11 cellular contexts compared by ENCODE assay signal in genomic region chr10:124686707-124687376, GRCh38. TPM values are rescaled to one million over a fixed set of nuclear protein-coding genes. Genes with fewer than 3 reads are reported as not detected.
DNase-seq lines count a peak whose midpoint lies in the region; ATAC-seq, FAIRE-seq and TF ChIP-seq lines count a peak whose summit lies in the region.
"Had no signal": no experiment of that assay in that cellular context is flagged by ENCODE, and none has a peak within 500 bp of the region (broad histone marks: within the 10 kb centered on the region; RNA-seq: fewer than 3 reads in every experiment).

No MANE protein-coding gene starts in this region.

- FAIRE-seq in HepG2 (lab: Jason Lieb, UNC) = no peak
- FAIRE-seq: bronchial epithelial cell had no signal

- no peak for TF ChIP-seq EP300 in HepG2 (IDR thresholded peaks at IDR 0.05; ENCODE audit: low read depth in 2 of 2, low read length in 2 of 2)
- no peak for TF ChIP-seq EP300 in HepG2 (CRISPR knock-in tag; IDR thresholded peaks at IDR 0.05; ENCODE audit: borderline replicate concordance)
- TF ChIP-seq EP300 in gastroesophageal sphincter (IDR thresholded peaks at IDR 0.05) = no peak

- no peaks in the 10 kb centered on the region for H4K20me1 ChIP-seq in HepG2 (ENCODE audit: insufficient read depth, low read length)

- H3K79me2 ChIP-seq in HepG2 (ENCODE audit: insufficient read depth, low read length) = no peaks in the 10 kb centered on the region

- peaks cover 59% of the 10 kb centered on the region for H3K4me1 Mint-ChIP-seq in activated CD4-positive, alpha-beta T cell treated with anti-CD3 and anti-CD28 coated beads, Interleukin-2, amount 10 ng/mL, durations not matched to agents 7 days and 5 days

- H3K27ac ChIP-seq in liver (ENCODE audit: low read depth in 1 of 2, low read length in 2 of 2) (peak overlapping the region; percentile 32 to 59), HepG2 (ENCODE audit: extremely low read length, insufficient read depth, low read length) (no peak overlapping the region), gastroesophageal sphincter (peak overlapping the region in 3 of 4 donors; percentile 34 to 51 (median 41))

- no TSS peak for BruUV-seq in HepG2 (replicated peaks; lab: Mats Ljungman, UMichigan)

- H3K9ac ChIP-seq in liver (ENCODE audit: low read depth in 1 of 2, low read length in 2 of 2) (no peak overlapping the region), HepG2 (ENCODE audit: insufficient read depth, low read depth, low read length) (no peak overlapping the region)

- no peak overlapping the region for H3K4me2 ChIP-seq in HepG2 (ENCODE audit: low read depth, low read length)

- H3K9me3 Mint-ChIP-seq in activated CD4-positive, alpha-beta T cell treated with anti-CD3 and anti-CD28 coated beads, Interleukin-2, amount 10 ng/mL, durations not matched to agents 7 days and 5 days = no peaks in the 10 kb centered on the region

- no peak for DNase-seq in HepG2 (ENCODE audit: low spot score)
- DNase-seq in occipital lobe (lab: John Stamatoyannopoulos, UW) = peak; percentile 67
- no peak for DNase-seq in NCI-H774 (lab: John Stamatoyannopoulos, UW)
- no peak for DNase-seq in central memory CD4-positive, alpha-beta T cell
- no peak for DNase-seq in COLO668 (lab: John Stamatoyannopoulos, UW; ENCODE audit: unreplicated experiment)
- no peak for DNase-seq in activated CD4-positive, alpha-beta T cell treated with anti-CD3 and anti-CD28 coated beads, Interleukin-2, amount 10 ng/mL, durations not matched to agents 7 days and 5 days
- DNase-seq: activated CD8-positive, alpha-beta T cell treated with anti-CD3 and anti-CD28 coated beads, Interleukin-2, amount 10 ng/mL, durations not matched to agents 7 days and 5 days; RPMI8226 had no signal

- WGBS in liver = 79% methylated on average over 12 of the region's 12 CpGs
- WGBS in HepG2 (ENCODE audit: low lambda C conversion rate) = 98% methylated on average over 12 of the region's 12 CpGs
- 65 to 66% methylated on average over 5 to 10 of the region's 12 CpGs for WGBS in gastroesophageal sphincter (ENCODE audit: low coverage in 1 of 2), 2 donors

- H3K36me3 ChIP-seq in liver (ENCODE audit: control insufficient read depth in 4 of 4, insufficient read depth in 3 of 4, low read depth in 1 of 4, low read length in 3 of 4) = peaks cover 0 to 3% (median 1%) of the 10 kb centered on the region in 4 donors
- peaks cover 13 to 34% of the 10 kb centered on the region in 2 experiments for H3K36me3 ChIP-seq in HepG2 (replicated peaks in 1 of 2; ENCODE audit: control insufficient read depth in 1 of 2, insufficient read depth in 2 of 2, low read length in 2 of 2)
- H3K36me3 ChIP-seq in gastroesophageal sphincter = peaks cover 0 to 19% of the 10 kb centered on the region in 2 donors

- no peak overlapping the region for H3K4me3 ChIP-seq in liver (ENCODE audit: low read depth in 1 of 3, low read length in 3 of 3)
- no peak overlapping the region for H3K4me3 ChIP-seq in HepG2 (replicated peaks in 1 of 3; ENCODE audit: insufficient read depth in 1 of 3, low read depth in 2 of 3, low read length in 3 of 3)
- H3K4me3 ChIP-seq in gastroesophageal sphincter = no peak overlapping the region

- intact Hi-C loops in HepG2 (cut with micrococcal nuclease; ENCODE audit: unreplicated experiment) = no loop called here

- POLR2A ChIA-PET in HepG2 (lab: Yijun Ruan, JAX) = no interaction called here
- POLR2A ChIA-PET in activated CD4-positive, alpha-beta T cell treated with anti-CD3 and anti-CD28 coated beads, Interleukin-2, amount 10 ng/mL, durations not matched to agents 7 days and 5 days (lab: Charles Lee) = no interaction called here

- no peak for ATAC-seq in HepG2
- peak; percentile 40 for ATAC-seq in gastroesophageal sphincter
- ATAC-seq: activated CD8-positive, alpha-beta T cell treated with anti-CD3 and anti-CD28 coated beads, Interleukin-2, amount 10 ng/mL, durations not matched to agents 7 days and 5 days had no signal

- TF ChIP-seq RAD21 in liver (IDR thresholded peaks at IDR 0.05) (peak in 1 of 2 donors; percentile 9), HepG2 (CRISPR knock-in tag; IDR thresholded peaks at IDR 0.05) (no peak)

- no peak overlapping the region for H3K27ac Mint-ChIP-seq in activated CD4-positive, alpha-beta T cell treated with anti-CD3 and anti-CD28 coated beads, Interleukin-2, amount 10 ng/mL, durations not matched to agents 7 days and 5 days

- H3K4me1 ChIP-seq in liver (ENCODE audit: control insufficient read depth in 4 of 4, insufficient read depth in 4 of 4, low read length in 3 of 4) (peaks cover 0 to 3% (median 1%) of the 10 kb centered on the region in 4 donors), HepG2 (ENCODE audit: insufficient read depth, low read length) (no peaks in the 10 kb centered on the region), gastroesophageal sphincter (peaks cover 0 to 45% (median 6%) of the 10 kb centered on the region in 3 donors)

- no peak overlapping the region for H2AFZ ChIP-seq in HepG2 (ENCODE audit: low read length)

- TF ChIP-seq CTCF in liver (IDR thresholded peaks at IDR 0.05; ENCODE audit: low read depth, low read length, missing input control) = no peak
- TF ChIP-seq CTCF in HepG2 (CRISPR knock-in tag; IDR thresholded peaks at IDR 0.05) = no peak
- TF ChIP-seq CTCF in gastroesophageal sphincter (IDR thresholded peaks at IDR 0.05) = no peak

- CTCF ChIA-PET in HepG2 (lab: Yijun Ruan, JAX; ENCODE audit: low intra/inter-chr PET ratio, low total read pairs) = no interaction called here
- CTCF ChIA-PET in activated CD4-positive, alpha-beta T cell treated with anti-CD3 and anti-CD28 coated beads, Interleukin-2, amount 10 ng/mL, durations not matched to agents 7 days and 5 days (lab: Charles Lee) = interaction anchor here (1.1 to 5.6 kb wide), 8 partner anchors 10 to 54 kb away, joined by 3 to 49 read pairs (median 12); no protein-coding TSS in a partner anchor

- no peak for TF ChIP-seq POLR2A in HepG2 (IDR thresholded peaks at IDR 0.05; ENCODE audit: insufficient read depth in 1 of 2, low read depth in 2 of 2, low read length in 2 of 2)
- TF ChIP-seq POLR2A in gastroesophageal sphincter (IDR thresholded peaks at IDR 0.05) = no peak

- in situ Hi-C loops in HepG2 (cut with HindIII; ENCODE audit: extremely low pct_ligation_motif_present, low pct_unique_long_range_greater_than_20kb) = no loop called here

- no peaks in the 10 kb centered on the region for H3K27me3 ChIP-seq in liver (ENCODE audit: control insufficient read depth in 4 of 4, insufficient read depth in 4 of 4, low read length in 3 of 4)
- H3K27me3 ChIP-seq in HepG2 (ENCODE audit: control insufficient read depth in 1 of 2, insufficient read depth in 2 of 2, low read length in 2 of 2) = no peaks in the 10 kb centered on the region
- H3K27me3 ChIP-seq in gastroesophageal sphincter = no peaks in the 10 kb centered on the region

- H3K9me3 ChIP-seq in liver (ENCODE audit: control insufficient read depth in 4 of 4, low read length in 3 of 4) (no peaks in the 10 kb centered on the region), HepG2 (ENCODE audit: low read length) (no peaks in the 10 kb centered on the region), gastroesophageal sphincter (no peaks in the 10 kb centered on the region)

- H3K4me3 Mint-ChIP-seq in activated CD4-positive, alpha-beta T cell treated with anti-CD3 and anti-CD28 coated beads, Interleukin-2, amount 10 ng/mL, durations not matched to agents 7 days and 5 days = no peak overlapping the region
- H3K4me3 Mint-ChIP-seq: activated CD8-positive, alpha-beta T cell treated with anti-CD3 and anti-CD28 coated beads, Interleukin-2, amount 10 ng/mL, durations not matched to agents 7 days and 5 days had no signal

- H3K27me3 Mint-ChIP-seq in activated CD4-positive, alpha-beta T cell treated with anti-CD3 and anti-CD28 coated beads, Interleukin-2, amount 10 ng/mL, durations not matched to agents 7 days and 5 days = no peaks in the 10 kb centered on the region

- peaks cover 51% of the 10 kb centered on the region for H3K36me3 Mint-ChIP-seq in activated CD4-positive, alpha-beta T cell treated with anti-CD3 and anti-CD28 coated beads, Interleukin-2, amount 10 ng/mL, durations not matched to agents 7 days and 5 days (ENCODE audit: low read depth)

TF ChIP-seq in liver, 16 proteins besides CTCF, POLR2A, EP300 and RAD21 (continues in another document):
- no peak for TF ChIP-seq MAX (IDR thresholded peaks at IDR 0.05)

TF ChIP-seq in HepG2, 621 proteins besides CTCF, POLR2A, EP300 and RAD21 (continues in another document):
- no peak for TF ChIP-seq ZNF773 (CRISPR knock-in tag; IDR thresholded peaks at IDR 0.05; ENCODE audit: borderline replicate concordance)
- no peak for TF ChIP-seq PHB2 (IDR thresholded peaks at IDR 0.05; ENCODE audit: partially characterized antibody)
- TF ChIP-seq THYN1 (CRISPR knock-in tag; IDR thresholded peaks at IDR 0.05; ENCODE audit: borderline replicate concordance, low read depth) = no peak
- no peak for TF ChIP-seq ZNF598 (CRISPR knock-in tag; IDR thresholded peaks at IDR 0.05; ENCODE audit: borderline replicate concordance)

RNA-seq across cellular contexts. Expression of gene FAM53B, which starts 57.3 kb away (rescaled TPM):
- total RNA-seq in liver (10 to 100 TPM; 10.2 to 24.0 TPM), HepG2 (2016; rRNA removed; fragmentation: Illumina TruSeq; extraction: Trizol) (17.6 and 19.3 TPM in 2 replicates), gastroesophageal sphincter (10 to 100 TPM; 24.5 to 33.0 (median 30.2) TPM), occipital lobe (35.1 TPM)
- polyA plus RNA-seq in liver (1 to 10 TPM; 1.1 to 2.3 TPM), HepG2 (2011; rRNA removed) (5.8 and 6.4 TPM in 2 replicates)
- 37.4 and 40.4 TPM in 2 replicates for total RNA-seq in HepG2 (2016; cell fraction: cytosol; rRNA removed; fragmentation: Illumina TruSeq; extraction: Trizol; ENCODE audit: low read depth)
- total RNA-seq in HepG2 (2016; cell fraction: insoluble cytoplasmic fraction; rRNA removed; fragmentation: Illumina TruSeq; extraction: Trizol) = 15.2 and 19.1 TPM in 2 replicates
- 19.0 and 21.2 TPM in 2 replicates for total RNA-seq in HepG2 (2016; cell fraction: membrane; rRNA removed; fragmentation: Illumina TruSeq; extraction: Trizol)
- total RNA-seq in HepG2 (2016; cell fraction: nucleus; rRNA removed; fragmentation: Illumina TruSeq; extraction: Trizol) = 13.6 and 18.0 TPM in 2 replicates
- polyA plus RNA-seq in HepG2 (2011; cell fraction: cytosol; rRNA removed) = 4.7 and 7.2 TPM in 2 replicates
- 7.7 and 11.9 TPM in 2 replicates for polyA plus RNA-seq in HepG2 (2011; cell fraction: nucleus; rRNA removed)
- polyA plus RNA-seq in HepG2 (2012) = 3.5 and 5.6 TPM in 2 replicates
- 0.71 and 0.72 TPM in 2 replicates for polyA plus RNA-seq in HepG2 (2016; cell fraction: cytosol; fragmentation: Illumina TruSeq; extraction: Trizol; ENCODE audit: low read depth)
- 10.3 and 11.4 TPM in 2 replicates for polyA plus RNA-seq in HepG2 (2016; cell fraction: insoluble cytoplasmic fraction; fragmentation: Illumina TruSeq; extraction: Trizol; ENCODE audit: low read depth)
- polyA plus RNA-seq in HepG2 (2016; cell fraction: membrane; fragmentation: Illumina TruSeq; extraction: Trizol; ENCODE audit: low read depth) = 3.6 and 4.1 TPM in 2 replicates
- polyA plus RNA-seq in HepG2 (2016; cell fraction: nucleus; fragmentation: Illumina TruSeq; extraction: Trizol; ENCODE audit: insufficient read depth, low read depth) = 13.5 and 14.8 TPM in 2 replicates
- 28.7 and 33.7 TPM in 2 replicates for polyA minus RNA-seq in HepG2 (2011; rRNA and poly(A)+ RNA removed; ENCODE audit: low replicate concordance)
- 7.5 and 12.7 TPM in 2 replicates for polyA minus RNA-seq in HepG2 (2011; cell fraction: cytosol; rRNA and poly(A)+ RNA removed)
- 9.5 and 10.1 TPM in 2 replicates for polyA minus RNA-seq in HepG2 (2011; cell fraction: nucleus; rRNA and poly(A)+ RNA removed)
- total RNA-seq in activated CD4-positive, alpha-beta T cell treated with anti-CD3 and anti-CD28 coated beads, Interleukin-2, amount 10 ng/mL, durations not matched to agents 7 days and 5 days = 10 to 100 TPM; 30.1 to 30.9 TPM
